In the genomic region with DNA sequence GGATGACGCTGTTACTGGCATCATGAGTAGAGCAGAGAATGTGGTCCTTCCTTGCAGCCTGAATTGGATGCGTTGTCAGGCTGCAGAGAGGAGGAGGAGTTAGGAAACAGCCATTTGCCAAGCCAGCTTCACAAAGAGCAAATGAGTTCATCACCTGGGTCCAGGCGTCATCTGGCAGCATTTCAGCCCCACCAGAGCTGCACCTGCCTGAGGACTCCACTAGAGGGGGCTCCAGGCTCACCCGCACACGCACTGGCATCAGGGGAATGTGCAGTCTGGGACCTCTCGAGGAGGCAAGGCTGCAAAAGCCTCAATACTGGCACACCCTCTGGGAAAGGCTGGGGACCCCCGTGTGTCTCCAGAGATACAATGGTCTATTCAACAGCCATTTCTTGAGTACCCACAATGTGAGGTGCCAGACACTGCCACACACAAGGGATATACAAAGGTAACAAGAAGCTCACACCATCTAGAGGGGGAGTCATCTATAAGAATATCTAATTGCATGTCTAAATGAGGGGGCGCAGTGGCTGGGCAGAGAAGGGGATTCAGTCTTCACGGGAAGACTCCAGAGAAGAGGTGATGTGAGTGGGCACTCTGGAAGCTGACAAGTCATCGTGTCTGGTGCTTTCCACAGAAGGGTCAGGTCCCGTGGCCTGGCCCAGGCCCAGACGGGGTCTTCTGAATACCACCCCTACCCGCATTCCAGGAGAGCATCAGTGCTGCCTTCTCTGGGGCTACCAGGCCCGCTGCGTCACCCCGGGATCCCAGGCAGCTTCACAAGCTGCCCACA, we compare ENCODE assay signal across 1 cellular context.
TF ChIP-seq lines count a peak whose summit lies in the region.

No MANE protein-coding gene starts in this region.

TF ChIP-seq in HepG2, 621 proteins besides CTCF, POLR2A, EP300 and RAD21 (continued from another document):
- TF ChIP-seq SMC3 (IDR thresholded peaks at IDR 0.05; ENCODE audit: low read length), result peak; percentile 63
- TF ChIP-seq, protein P1, sequence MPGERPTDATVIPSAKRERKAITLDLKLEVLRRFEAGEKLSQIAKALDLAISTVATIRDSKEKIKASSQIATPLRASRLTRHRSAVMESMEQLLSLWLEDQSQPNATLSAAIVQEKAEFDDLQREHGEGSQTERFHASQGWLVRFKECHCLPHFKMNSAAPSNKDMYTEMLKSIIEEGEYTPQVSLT (CRISPR knock-in tag; IDR thresholded peaks at IDR 0.05; ENCODE audit: borderline replicate concordance, low read depth), result no peak
TF ChIP-seq in HepG2: peak in this region for 16.
